ENCODE assay signal across 1 cellular context in the genomic region with DNA sequence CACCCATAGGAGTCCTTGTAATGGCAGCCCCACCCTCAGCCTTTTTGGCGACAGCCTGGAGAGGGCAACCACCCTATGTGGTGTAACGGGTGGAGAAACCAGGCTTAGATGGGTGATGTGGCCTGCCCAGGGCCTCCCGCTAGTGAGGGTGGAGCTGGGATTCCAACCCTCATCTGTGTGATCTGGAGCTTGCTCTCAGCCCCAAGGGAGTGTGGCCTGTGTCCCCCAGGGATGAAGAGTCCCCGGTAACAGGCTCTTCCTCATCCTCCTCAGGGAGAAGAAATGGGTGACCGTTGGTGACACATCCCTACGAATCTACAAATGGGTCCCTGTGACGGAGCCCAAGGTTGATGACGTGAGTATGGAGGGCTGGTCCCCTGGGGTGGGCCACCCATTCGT.
TF ChIP-seq lines count a peak whose summit lies in the region.

No MANE protein-coding gene starts in this region.

TF ChIP-seq in H1, 55 proteins besides CTCF, POLR2A, EP300 and RAD21:
- TF ChIP-seq NANOG (IDR thresholded peaks at IDR 0.05; ENCODE audit: insufficient read depth, low read depth, low read length, poor library complexity, severe bottlenecking) (no peak), TEAD4 (IDR thresholded peaks at IDR 0.05; ENCODE audit: low read depth, low read length) (no peak), POU5F1 (IDR thresholded peaks at IDR 0.05; ENCODE audit: low read depth, low read length) (no peak), CBX5 (IDR thresholded peaks at IDR 0.05; ENCODE audit: low read depth, low read length) (no peak), EGR1 (IDR thresholded peaks at IDR 0.05; ENCODE audit: borderline replicate concordance, low read depth, low read length) (no peak), RNF2 (IDR thresholded peaks at IDR 0.05; ENCODE audit: borderline replicate concordance, low read depth, low read length, missing control alignments, poor library complexity, severe bottlenecking) (no peak), CREB1 (IDR thresholded peaks at IDR 0.05) (no peak), JUN (IDR thresholded peaks at IDR 0.05; ENCODE audit: low read depth, low read length) (no peak), PHF8 (conservative IDR thresholded peaks at IDR 0.05; ENCODE audit: low read depth, low read length) (no peak), TAF1 (IDR thresholded peaks at IDR 0.05; ENCODE audit: low read depth, low read length) (no peak), TAF7 (optimal IDR thresholded peaks at IDR 0.05; ENCODE audit: borderline replicate concordance, low read depth, low read length) (no peak), GABPA (IDR thresholded peaks at IDR 0.05; ENCODE audit: borderline replicate concordance, insufficient read depth, low read length) (no peak), ATF3 (IDR thresholded peaks at IDR 0.05; ENCODE audit: insufficient read depth, low read depth, low read length) (no peak)
- TF ChIP-seq, protein P1, sequence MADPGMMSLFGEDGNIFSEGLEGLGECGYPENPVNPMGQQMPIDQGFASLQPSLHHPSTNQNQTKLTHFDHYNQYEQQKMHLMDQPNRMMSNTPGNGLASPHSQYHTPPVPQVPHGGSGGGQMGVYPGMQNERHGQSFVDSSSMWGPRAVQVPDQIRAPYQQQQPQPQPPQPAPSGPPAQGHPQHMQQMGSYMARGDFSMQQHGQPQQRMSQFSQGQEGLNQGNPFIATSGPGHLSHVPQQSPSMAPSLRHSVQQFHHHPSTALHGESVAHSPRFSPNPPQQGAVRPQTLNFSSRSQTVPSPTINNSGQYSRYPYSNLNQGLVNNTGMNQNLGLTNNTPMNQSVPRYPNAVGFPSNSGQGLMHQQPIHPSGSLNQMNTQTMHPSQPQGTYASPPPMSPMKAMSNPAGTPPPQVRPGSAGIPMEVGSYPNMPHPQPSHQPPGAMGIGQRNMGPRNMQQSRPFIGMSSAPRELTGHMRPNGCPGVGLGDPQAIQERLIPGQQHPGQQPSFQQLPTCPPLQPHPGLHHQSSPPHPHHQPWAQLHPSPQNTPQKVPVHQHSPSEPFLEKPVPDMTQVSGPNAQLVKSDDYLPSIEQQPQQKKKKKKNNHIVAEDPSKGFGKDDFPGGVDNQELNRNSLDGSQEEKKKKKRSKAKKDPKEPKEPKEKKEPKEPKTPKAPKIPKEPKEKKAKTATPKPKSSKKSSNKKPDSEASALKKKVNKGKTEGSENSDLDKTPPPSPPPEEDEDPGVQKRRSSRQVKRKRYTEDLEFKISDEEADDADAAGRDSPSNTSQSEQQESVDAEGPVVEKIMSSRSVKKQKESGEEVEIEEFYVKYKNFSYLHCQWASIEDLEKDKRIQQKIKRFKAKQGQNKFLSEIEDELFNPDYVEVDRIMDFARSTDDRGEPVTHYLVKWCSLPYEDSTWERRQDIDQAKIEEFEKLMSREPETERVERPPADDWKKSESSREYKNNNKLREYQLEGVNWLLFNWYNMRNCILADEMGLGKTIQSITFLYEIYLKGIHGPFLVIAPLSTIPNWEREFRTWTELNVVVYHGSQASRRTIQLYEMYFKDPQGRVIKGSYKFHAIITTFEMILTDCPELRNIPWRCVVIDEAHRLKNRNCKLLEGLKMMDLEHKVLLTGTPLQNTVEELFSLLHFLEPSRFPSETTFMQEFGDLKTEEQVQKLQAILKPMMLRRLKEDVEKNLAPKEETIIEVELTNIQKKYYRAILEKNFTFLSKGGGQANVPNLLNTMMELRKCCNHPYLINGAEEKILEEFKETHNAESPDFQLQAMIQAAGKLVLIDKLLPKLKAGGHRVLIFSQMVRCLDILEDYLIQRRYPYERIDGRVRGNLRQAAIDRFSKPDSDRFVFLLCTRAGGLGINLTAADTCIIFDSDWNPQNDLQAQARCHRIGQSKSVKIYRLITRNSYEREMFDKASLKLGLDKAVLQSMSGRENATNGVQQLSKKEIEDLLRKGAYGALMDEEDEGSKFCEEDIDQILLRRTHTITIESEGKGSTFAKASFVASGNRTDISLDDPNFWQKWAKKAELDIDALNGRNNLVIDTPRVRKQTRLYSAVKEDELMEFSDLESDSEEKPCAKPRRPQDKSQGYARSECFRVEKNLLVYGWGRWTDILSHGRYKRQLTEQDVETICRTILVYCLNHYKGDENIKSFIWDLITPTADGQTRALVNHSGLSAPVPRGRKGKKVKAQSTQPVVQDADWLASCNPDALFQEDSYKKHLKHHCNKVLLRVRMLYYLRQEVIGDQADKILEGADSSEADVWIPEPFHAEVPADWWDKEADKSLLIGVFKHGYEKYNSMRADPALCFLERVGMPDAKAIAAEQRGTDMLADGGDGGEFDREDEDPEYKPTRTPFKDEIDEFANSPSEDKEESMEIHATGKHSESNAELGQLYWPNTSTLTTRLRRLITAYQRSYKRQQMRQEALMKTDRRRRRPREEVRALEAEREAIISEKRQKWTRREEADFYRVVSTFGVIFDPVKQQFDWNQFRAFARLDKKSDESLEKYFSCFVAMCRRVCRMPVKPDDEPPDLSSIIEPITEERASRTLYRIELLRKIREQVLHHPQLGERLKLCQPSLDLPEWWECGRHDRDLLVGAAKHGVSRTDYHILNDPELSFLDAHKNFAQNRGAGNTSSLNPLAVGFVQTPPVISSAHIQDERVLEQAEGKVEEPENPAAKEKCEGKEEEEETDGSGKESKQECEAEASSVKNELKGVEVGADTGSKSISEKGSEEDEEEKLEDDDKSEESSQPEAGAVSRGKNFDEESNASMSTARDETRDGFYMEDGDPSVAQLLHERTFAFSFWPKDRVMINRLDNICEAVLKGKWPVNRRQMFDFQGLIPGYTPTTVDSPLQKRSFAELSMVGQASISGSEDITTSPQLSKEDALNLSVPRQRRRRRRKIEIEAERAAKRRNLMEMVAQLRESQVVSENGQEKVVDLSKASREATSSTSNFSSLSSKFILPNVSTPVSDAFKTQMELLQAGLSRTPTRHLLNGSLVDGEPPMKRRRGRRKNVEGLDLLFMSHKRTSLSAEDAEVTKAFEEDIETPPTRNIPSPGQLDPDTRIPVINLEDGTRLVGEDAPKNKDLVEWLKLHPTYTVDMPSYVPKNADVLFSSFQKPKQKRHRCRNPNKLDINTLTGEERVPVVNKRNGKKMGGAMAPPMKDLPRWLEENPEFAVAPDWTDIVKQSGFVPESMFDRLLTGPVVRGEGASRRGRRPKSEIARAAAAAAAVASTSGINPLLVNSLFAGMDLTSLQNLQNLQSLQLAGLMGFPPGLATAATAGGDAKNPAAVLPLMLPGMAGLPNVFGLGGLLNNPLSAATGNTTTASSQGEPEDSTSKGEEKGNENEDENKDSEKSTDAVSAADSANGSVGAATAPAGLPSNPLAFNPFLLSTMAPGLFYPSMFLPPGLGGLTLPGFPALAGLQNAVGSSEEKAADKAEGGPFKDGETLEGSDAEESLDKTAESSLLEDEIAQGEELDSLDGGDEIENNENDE (IDR thresholded peaks at IDR 0.05; ENCODE audit: insufficient replicate concordance, low read length): no peak
- TF ChIP-seq, protein P2, sequence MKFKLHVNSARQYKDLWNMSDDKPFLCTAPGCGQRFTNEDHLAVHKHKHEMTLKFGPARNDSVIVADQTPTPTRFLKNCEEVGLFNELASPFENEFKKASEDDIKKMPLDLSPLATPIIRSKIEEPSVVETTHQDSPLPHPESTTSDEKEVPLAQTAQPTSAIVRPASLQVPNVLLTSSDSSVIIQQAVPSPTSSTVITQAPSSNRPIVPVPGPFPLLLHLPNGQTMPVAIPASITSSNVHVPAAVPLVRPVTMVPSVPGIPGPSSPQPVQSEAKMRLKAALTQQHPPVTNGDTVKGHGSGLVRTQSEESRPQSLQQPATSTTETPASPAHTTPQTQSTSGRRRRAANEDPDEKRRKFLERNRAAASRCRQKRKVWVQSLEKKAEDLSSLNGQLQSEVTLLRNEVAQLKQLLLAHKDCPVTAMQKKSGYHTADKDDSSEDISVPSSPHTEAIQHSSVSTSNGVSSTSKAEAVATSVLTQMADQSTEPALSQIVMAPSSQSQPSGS (IDR thresholded peaks at IDR 0.05; ENCODE audit: low read length): no peak
